In genomic region chr5:143228597-143229293, GRCh38 we compare ENCODE assay signal across 16 cellular contexts.
DNase-seq lines count a peak whose midpoint lies in the region; ATAC-seq and TF ChIP-seq lines count a peak whose summit lies in the region.
"Had no signal": no experiment of that assay in that cellular context is flagged by ENCODE, and none has a peak within 500 bp of the region (broad histone marks: within the 10 kb centered on the region; RNA-seq: fewer than 3 reads in every experiment).

No MANE protein-coding gene starts in this region.

- H3K27ac Mint-ChIP-seq in activated T-helper 17 cell treated with anti-CD3 and anti-CD28 coated beads, Interleukin-2, amount 50 U/mL, for 72 hours, result peak overlapping the region; percentile 96

- ATAC-seq in activated T-helper 17 cell treated with anti-CD3 and anti-CD28 coated beads, Interleukin-2, amount 50 U/mL, for 72 hours (replicated peaks), result peak; percentile 37
- ATAC-seq in lower lobe of right lung, result no peak
- ATAC-seq in GM21576 (IDR thresholded peaks at IDR 0.05; ENCODE audit: unreplicated experiment), result no peak

- H3K4me3 ChIP-seq in Jurkat, Clone E6-1 (ENCODE audit: low read length), result no peak overlapping the region; the same call in 1 of the 2 replicates
- no peak overlapping the region for H3K4me3 ChIP-seq in lower lobe of right lung

- H3K27ac ChIP-seq in lower lobe of right lung, result peak overlapping the region; percentile 37
- H3K27ac ChIP-seq: HL-60 had no signal

- peaks cover 14% of the 10 kb centered on the region for H3K4me1 ChIP-seq in lower lobe of right lung

- peak overlapping the region; percentile 83 for H3K4me3 Mint-ChIP-seq in activated T-helper 17 cell treated with anti-CD3 and anti-CD28 coated beads, Interleukin-2, amount 50 U/mL, for 72 hours

- no peaks in the 10 kb centered on the region for H3K27me3 ChIP-seq in lower lobe of right lung (ENCODE audit: low read depth)
- H3K27me3 ChIP-seq: esophagus squamous epithelium had no signal

- H3K36me3 ChIP-seq in lower lobe of right lung, result no peaks in the 10 kb centered on the region
- H3K36me3 ChIP-seq: esophagus squamous epithelium had no signal

- TF ChIP-seq CTCF in lower lobe of right lung (IDR thresholded peaks at IDR 0.05), result no peak

- DNase-seq in activated CD4-positive, alpha-beta T cell treated with anti-CD3 and anti-CD28 coated beads for 48 hours, result peak; percentile 53
- DNase-seq in activated CD4-positive, alpha-beta T cell treated with anti-CD3 and anti-CD28 coated beads, Interleukin-2, amount 50 U/mL, for 1 hour, result no peak
- peak; percentile 51 for DNase-seq in Jurkat, Clone E6-1 (ENCODE audit: low read depth, low spot score)
- DNase-seq in lower lobe of right lung (no peak), NCI-H69 (lab: John Stamatoyannopoulos, UW) (no peak), NCI-H774 (lab: John Stamatoyannopoulos, UW) (no peak)
- DNase-seq: esophagus squamous epithelium, Kasumi-1, kidney glomerular epithelial cell, NCI-H1417 treated with DMSO at 0.1 percent for 48 hours, NCI-H2227 treated with DMSO at 0.1 percent for 48 hours, small intestine, substantia nigra had no signal

- no peaks in the 10 kb centered on the region for H3K9me3 ChIP-seq in lower lobe of right lung
- H3K9me3 ChIP-seq: esophagus squamous epithelium had no signal

- peaks cover 15% of the 10 kb centered on the region for H3K4me1 Mint-ChIP-seq in activated T-helper 17 cell treated with anti-CD3 and anti-CD28 coated beads, Interleukin-2, amount 50 U/mL, for 72 hours

- no peaks in the 10 kb centered on the region for H3K36me3 Mint-ChIP-seq in activated T-helper 17 cell treated with anti-CD3 and anti-CD28 coated beads, Interleukin-2, amount 50 U/mL, for 72 hours (ENCODE audit: low read depth)

- H3K9me3 Mint-ChIP-seq in activated T-helper 17 cell treated with anti-CD3 and anti-CD28 coated beads, Interleukin-2, amount 50 U/mL, for 72 hours, result no peaks in the 10 kb centered on the region

- intact Hi-C loops in lower lobe of right lung (cut with DNase I), result no loop called here

- H3K27me3 Mint-ChIP-seq in activated T-helper 17 cell treated with anti-CD3 and anti-CD28 coated beads, Interleukin-2, amount 50 U/mL, for 72 hours, result peaks cover 7% of the 10 kb centered on the region

Comparison
In these comparisons a context has a peak if more than half of its experiments do, and no peak if none do; other contexts are left out.
1. DNase-seq: peak in activated CD4-positive, alpha-beta T cell treated with anti-CD3 and anti-CD28 coated beads for 48 hours (single experiment) and Jurkat, Clone E6-1 (single experiment); none in activated CD4-positive, alpha-beta T cell treated with anti-CD3 and anti-CD28 coated beads, Interleukin-2, amount 50 U/mL, for 1 hour (single experiment), lower lobe of right lung (single experiment), NCI-H69 (single experiment) and NCI-H774 (single experiment).